In genomic region chr16:28950648-28951409, GRCh38 we compare ENCODE assay signal across 8 cellular contexts. TPM values are rescaled to one million over a fixed set of nuclear protein-coding genes. Genes with fewer than 3 reads are reported as not detected.
A peak's percentile ranks its signal among the peaks of the same experiment; 100 is the strongest.
DNase-seq lines count a peak whose midpoint lies in the region; ATAC-seq lines count a peak whose summit lies in the region.

NFATC2IP (plus strand) TSS chr16:28950937; CDS start chr16:28951012, 75 bp downstream.

- DNase-seq in NCI-H1092 treated with DMSO at 0.1 percent for 48 hours (lab: John Stamatoyannopoulos, UW): peak; percentile 100
- DNase-seq in SKM-1 (lab: John Stamatoyannopoulos, UW; ENCODE audit: unreplicated experiment): peak; percentile 99
- DNase-seq in activated naive CD4-positive, alpha-beta T cell treated with anti-CD3 and anti-CD28 coated beads, Interleukin-2, amount 50 U/mL, for 72 hours (ENCODE audit: low spot score in 2 of 2): peak; percentile 99 to 100
- peak; percentile 99 for DNase-seq in glomerular endothelial cell (ENCODE audit: extremely low read depth, low read depth, low spot score)
- DNase-seq in occipital lobe (lab: John Stamatoyannopoulos, UW): peak; percentile 100

- H3K9me3 Mint-ChIP-seq in activated naive CD4-positive, alpha-beta T cell treated with anti-CD3 and anti-CD28 coated beads, Interleukin-2, amount 50 U/mL, for 72 hours: no peaks in the 10 kb centered on the region

- H3K27ac Mint-ChIP-seq in activated naive CD4-positive, alpha-beta T cell treated with anti-CD3 and anti-CD28 coated beads, Interleukin-2, amount 50 U/mL, for 72 hours: peak within 1 kb of the TSS; percentile 94 to 96

- H3K4me3 ChIP-seq in GM08714 (ENCODE audit: low read length): peak within 1 kb of the TSS; percentile 99

- peak; percentile 95 for ATAC-seq in HG02610 (IDR thresholded peaks at IDR 0.05; ENCODE audit: unreplicated experiment)
- ATAC-seq in activated naive CD4-positive, alpha-beta T cell treated with anti-CD3 and anti-CD28 coated beads, Interleukin-2, amount 50 U/mL, for 72 hours: peak; percentile 97 to 98

- peaks cover 18 to 19% of the 10 kb centered on the region in 2 donors for H3K36me3 Mint-ChIP-seq in activated naive CD4-positive, alpha-beta T cell treated with anti-CD3 and anti-CD28 coated beads, Interleukin-2, amount 50 U/mL, for 72 hours

- H3K27ac ChIP-seq in temporal lobe (ENCODE audit: low read depth, low read length): peak within 1 kb of the TSS; percentile 46

RNA-seq across cellular contexts. Expression of gene NFATC2IP, which starts in this region (rescaled TPM):
- 10 to 100 TPM; 94.5 to 96.8 TPM for total RNA-seq in activated naive CD4-positive, alpha-beta T cell treated with anti-CD3 and anti-CD28 coated beads, Interleukin-2, amount 50 U/mL, for 72 hours
- total RNA-seq in glomerular endothelial cell (21.0 and 38.7 TPM in 2 replicates), occipital lobe (19.8 TPM), temporal lobe (23.4 TPM)

Comparison
In these comparisons a context has a peak if more than half of its experiments do, and no peak if none do; other contexts are left out.
1. Peak in every context shown above with its lines: DNase-seq, ATAC-seq, H3K4me3 ChIP-seq and H3K27ac ChIP-seq.